Comparison of ENCODE assay signal across 1 cellular context in genomic region chr22:44351685-44352377, GRCh38.
A peak's percentile ranks its signal among the peaks of the same experiment; 100 is the strongest.
TF ChIP-seq lines count a peak whose summit lies in the region.

No MANE protein-coding gene starts in this region.

TF ChIP-seq in HEK293, 187 proteins besides CTCF, POLR2A, EP300 and RAD21 (continued from another document):
- TF ChIP-seq ZNF645 (tag by site-specific recombination; IDR thresholded peaks at IDR 0.05) (no peak), ZNF37A (tag by site-specific recombination; IDR thresholded peaks at IDR 0.05) (no peak), ZNF837 (tag by site-specific recombination; IDR thresholded peaks at IDR 0.05) (no peak), ZFP69B (tag by site-specific recombination; IDR thresholded peaks at IDR 0.05) (peak; percentile 95), ZNF501 (tag by site-specific recombination; IDR thresholded peaks at IDR 0.05) (no peak), ZBTB10 (tag by site-specific recombination; IDR thresholded peaks at IDR 0.05) (no peak), ZSCAN5A (tag by site-specific recombination; IDR thresholded peaks at IDR 0.05) (no peak), REPIN1 (tag by site-specific recombination; IDR thresholded peaks at IDR 0.05; ENCODE audit: low read depth) (no peak), TCF7L2 (IDR thresholded peaks at IDR 0.05; ENCODE audit: borderline replicate concordance, low read depth, low read length) (no peak), ZNF311 (tag by site-specific recombination; IDR thresholded peaks at IDR 0.05; ENCODE audit: borderline replicate concordance) (no peak), SP3 (tag by site-specific recombination; IDR thresholded peaks at IDR 0.05) (no peak), ZNF404 (tag by site-specific recombination; IDR thresholded peaks at IDR 0.05) (no peak), HIC1 (tag by site-specific recombination; IDR thresholded peaks at IDR 0.05) (0 out of 2 replicates have a peak, but pooled peaks have one; percentile 42), ZNF639 (tag by site-specific recombination; IDR thresholded peaks at IDR 0.05) (no peak), GLI2 (tag by site-specific recombination; IDR thresholded peaks at IDR 0.05; ENCODE audit: borderline replicate concordance, low read depth) (no peak), ZNF350 (tag by site-specific recombination; IDR thresholded peaks at IDR 0.05) (no peak), ZNF626 (tag by site-specific recombination; IDR thresholded peaks at IDR 0.05) (no peak), GLIS2 (tag by site-specific recombination; IDR thresholded peaks at IDR 0.05) (peak; percentile 64), INSM2 (tag by site-specific recombination; IDR thresholded peaks at IDR 0.05) (peak; percentile 73), ZBTB44 (tag by site-specific recombination; IDR thresholded peaks at IDR 0.05) (no peak), ZNF366 (tag by site-specific recombination; conservative IDR thresholded peaks at IDR 0.05) (no peak; the same call in 1 of the 2 replicates), ZNF514 (tag by site-specific recombination; IDR thresholded peaks at IDR 0.05) (no peak), ZNF768 (tag by site-specific recombination; IDR thresholded peaks at IDR 0.05) (no peak), HOXC10 (CRISPR knock-in tag; IDR thresholded peaks at IDR 0.05) (no peak), ZNF391 (tag by site-specific recombination; IDR thresholded peaks at IDR 0.05; ENCODE audit: borderline replicate concordance, low read depth) (no peak), ZNF670 (tag by site-specific recombination; IDR thresholded peaks at IDR 0.05; ENCODE audit: low read depth) (no peak), ATF2 (tag by site-specific recombination; IDR thresholded peaks at IDR 0.05; ENCODE audit: low read depth) (peak; percentile 5; the same call in 1 of the 2 replicates), ZNF629 (tag by site-specific recombination; IDR thresholded peaks at IDR 0.05) (peak; percentile 68; the same call in 1 of the 2 replicates), ZNF354C (tag by site-specific recombination; IDR thresholded peaks at IDR 0.05; ENCODE audit: borderline replicate concordance, low read depth) (no peak), ZFP41 (tag by site-specific recombination; IDR thresholded peaks at IDR 0.05; ENCODE audit: borderline replicate concordance) (no peak), ZNF341 (tag by site-specific recombination; IDR thresholded peaks at IDR 0.05; ENCODE audit: low read depth) (peak; percentile 90)
